In genomic region chr6:167799033-167799933, GRCh38 we compare ENCODE assay signal across 9 cellular contexts. TPM values are rescaled to one million over a fixed set of nuclear protein-coding genes. Genes with fewer than 3 reads are reported as not detected.
DNase-seq lines count a peak whose midpoint lies in the region; ATAC-seq, FAIRE-seq and TF ChIP-seq lines count a peak whose summit lies in the region.
"Had no signal": no experiment of that assay in that cellular context is flagged by ENCODE, and none has a peak within 500 bp of the region (broad histone marks: within the 10 kb centered on the region; RNA-seq: fewer than 3 reads in every experiment).

No MANE protein-coding gene starts in this region.

- H3K27ac ChIP-seq in esophagus (ENCODE audit: low read depth in 2 of 2, low read length in 1 of 2) (peak overlapping the region; percentile 22 to 27), kidney (ENCODE audit: low read depth in 2 of 2, low read length in 2 of 2) (no peak overlapping the region)

- WGBS in esophagus, 2 donors, result 58% methylated on average over 27 of the region's 27 CpGs

- H3K27me3 Mint-ChIP-seq in nephron progenitor cell (ENCODE audit: low read depth, poor library complexity), result peaks cover 22% of the 10 kb centered on the region
- H3K27me3 Mint-ChIP-seq in activated T-cell treated with anti-CD3 and anti-CD28 coated beads, Interleukin-2, amount 50 U/mL, for 4 hours (ENCODE audit: low read depth), result peaks cover 73% of the 10 kb centered on the region

- H3K4me3 ChIP-seq in esophagus (ENCODE audit: low read depth in 1 of 2, low read length in 2 of 2), result no peak overlapping the region
- no peak overlapping the region for H3K4me3 ChIP-seq in kidney (ENCODE audit: low read length in 2 of 2)

- no peak for TF ChIP-seq CTCF in nephron progenitor cell (IDR thresholded peaks at IDR 0.05)
- TF ChIP-seq CTCF in kidney (IDR thresholded peaks at IDR 0.05; ENCODE audit: borderline replicate concordance, extremely low read depth, insufficient read depth), result no peak

- peaks cover 45% of the 10 kb centered on the region for H3K4me1 Mint-ChIP-seq in nephron progenitor cell
- peaks cover 5% of the 10 kb centered on the region for H3K4me1 Mint-ChIP-seq in activated T-cell treated with anti-CD3 and anti-CD28 coated beads, Interleukin-2, amount 50 U/mL, for 4 hours (ENCODE audit: low read depth)

- H3K36me3 ChIP-seq in esophagus (ENCODE audit: control insufficient read depth in 2 of 2, insufficient read depth in 2 of 2, low read length in 1 of 2), result no peaks in the 10 kb centered on the region
- H3K36me3 ChIP-seq in kidney (ENCODE audit: control insufficient read depth in 1 of 2, insufficient read depth in 2 of 2, low read length in 2 of 2), result no peaks in the 10 kb centered on the region

- H3K9me3 ChIP-seq in esophagus (ENCODE audit: control insufficient read depth in 2 of 2, insufficient read depth in 1 of 2, low read depth in 1 of 2, low read length in 1 of 2), result peaks cover 3% of the 10 kb centered on the region in 2 donors
- no peaks in the 10 kb centered on the region for H3K9me3 ChIP-seq in kidney (ENCODE audit: control insufficient read depth in 1 of 2, low read length in 2 of 2)

- no peak overlapping the region for H3K9ac ChIP-seq in kidney (ENCODE audit: low read length in 2 of 2)

- intact Hi-C loops in kidney (cut with DNase I), result no loop called here

- peaks cover 3 to 8% of the 10 kb centered on the region in 2 donors for H3K4me1 ChIP-seq in esophagus (ENCODE audit: control insufficient read depth in 2 of 2, insufficient read depth in 2 of 2, low read length in 1 of 2)
- peaks cover 0 to 14% of the 10 kb centered on the region in 2 donors for H3K4me1 ChIP-seq in kidney (ENCODE audit: control insufficient read depth in 1 of 2, insufficient read depth in 1 of 2, low read depth in 1 of 2, low read length in 2 of 2)

- H3K9me3 Mint-ChIP-seq in nephron progenitor cell, result no peaks in the 10 kb centered on the region
- H3K9me3 Mint-ChIP-seq in activated T-cell treated with anti-CD3 and anti-CD28 coated beads, Interleukin-2, amount 50 U/mL, for 4 hours, result no peaks in the 10 kb centered on the region

- peak overlapping the region; percentile 10 for H3K27ac Mint-ChIP-seq in nephron progenitor cell

- no peaks in the 10 kb centered on the region for H3K36me3 Mint-ChIP-seq in nephron progenitor cell (ENCODE audit: low read depth)
- no peaks in the 10 kb centered on the region for H3K36me3 Mint-ChIP-seq in activated T-cell treated with anti-CD3 and anti-CD28 coated beads, Interleukin-2, amount 50 U/mL, for 4 hours (ENCODE audit: insufficient read depth)

- FAIRE-seq in kidney (lab: Jason Lieb, UNC), result no peak

- DNase-seq in GM03348 (ENCODE audit: low spot score), result peak; percentile 38
- peak; percentile 98 for DNase-seq in NCI-H82 (lab: John Stamatoyannopoulos, UW)
- no peak for DNase-seq in nephron progenitor cell
- no peak for DNase-seq in activated T-cell treated with anti-CD3 and anti-CD28 coated beads, Interleukin-2, amount 50 U/mL, for 4 hours
- no peak for DNase-seq in OCI-M1 (lab: John Stamatoyannopoulos, UW)
- no peak for DNase-seq in left lobe of liver (ENCODE audit: low spot score)
- DNase-seq in kidney, result no peak
- DNase-seq: cortex of kidney had no signal

- no peaks in the 10 kb centered on the region for H3K27me3 ChIP-seq in esophagus (ENCODE audit: control insufficient read depth in 1 of 2, insufficient read depth in 2 of 2, low read length in 2 of 2)

- H3K4me3 Mint-ChIP-seq in nephron progenitor cell, result no peak overlapping the region
- H3K4me3 Mint-ChIP-seq in activated T-cell treated with anti-CD3 and anti-CD28 coated beads, Interleukin-2, amount 50 U/mL, for 4 hours, result no peak overlapping the region

- no peak for ATAC-seq in activated T-cell treated with anti-CD3 and anti-CD28 coated beads, Interleukin-2, amount 50 U/mL, for 4 hours
- no peak for ATAC-seq in left lobe of liver

RNA-seq across cellular contexts. Expression of gene AFDN, which starts 27.4 kb away (rescaled TPM):
- 100 to 1,000 TPM in 1 of 2 donors, 10 to 100 TPM in 1; 91.7 to 124 TPM for polyA plus RNA-seq in esophagus
- 10 to 100 TPM; 12.8 to 29.1 (median 17.9) TPM for total RNA-seq in activated T-cell treated with anti-CD3 and anti-CD28 coated beads, Interleukin-2, amount 50 U/mL, for 4 hours
- 92.5 TPM for total RNA-seq in left lobe of liver
- total RNA-seq in kidney, result 175 TPM
- 21.5 TPM for polyA plus RNA-seq in kidney (ENCODE audit: insufficient read depth, low read depth, low replicate concordance)

Comparison
In these comparisons a context has a peak if more than half of its experiments do, and no peak if none do; other contexts are left out.
1. DNase-seq: peak in GM03348 (single experiment) and NCI-H82 (single experiment); none in nephron progenitor cell (single experiment), activated T-cell treated with anti-CD3 and anti-CD28 coated beads, Interleukin-2, amount 50 U/mL, for 4 hours (single experiment), OCI-M1 (single experiment), left lobe of liver (single experiment) and kidney (single experiment).
2. H3K27ac ChIP-seq: peak in esophagus (2 of 2); none in kidney (0 of 2).